In genomic region chr9:80175286-80175906, GRCh38 we compare ENCODE assay signal across 8 cellular contexts.
DNase-seq lines count a peak whose midpoint lies in the region; ATAC-seq and TF ChIP-seq lines count a peak whose summit lies in the region.

No MANE protein-coding gene starts in this region.

- H3K36me3 ChIP-seq in HAP-1 (replicated peaks) = no peaks in the 10 kb centered on the region
- H3K36me3 ChIP-seq in MG63 = no peaks in the 10 kb centered on the region

- H3K27ac Mint-ChIP-seq in mesothelial cell of epicardium = no peak overlapping the region

- H3K9me3 ChIP-seq in HAP-1 (no peaks in the 10 kb centered on the region), MG63 (no peaks in the 10 kb centered on the region)

- TF ChIP-seq CTCF in mesothelial cell of epicardium (IDR thresholded peaks at IDR 0.05; ENCODE audit: unreplicated experiment) = peak; percentile 83

- H3K27me3 ChIP-seq in HAP-1 (ENCODE audit: low read depth) (no peaks in the 10 kb centered on the region), MG63 (no peaks in the 10 kb centered on the region)

- H3K36me3 Mint-ChIP-seq in mesothelial cell of epicardium = peaks cover 5% of the 10 kb centered on the region

- peaks cover 4% of the 10 kb centered on the region for H3K4me1 Mint-ChIP-seq in mesothelial cell of epicardium

- peak; percentile 11 for DNase-seq in NCI-H2107 treated with DMSO at 0.1 percent for 48 hours (lab: John Stamatoyannopoulos, UW; ENCODE audit: unreplicated experiment)
- DNase-seq in NCI-H2107 (lab: John Stamatoyannopoulos, UW) = no peak
- DNase-seq in HAP-1 (ENCODE audit: low spot score in 2 of 2) = peak; percentile 11 to 42
- DNase-seq in NCI-H748 (lab: John Stamatoyannopoulos, UW; ENCODE audit: unreplicated experiment) = peak; percentile 62
- DNase-seq in cerebellum (ENCODE audit: low spot score) = peak; percentile 2
- DNase-seq in mesothelial cell of epicardium (ENCODE audit: low spot score in 2 of 2, unreplicated experiment in 2 of 2) = no peak
- DNase-seq in MG63 = no peak

- H3K4me3 Mint-ChIP-seq in mesothelial cell of epicardium = no peak overlapping the region

- H3K9me3 Mint-ChIP-seq in mesothelial cell of epicardium = peaks cover 26% of the 10 kb centered on the region

- H3K4me3 ChIP-seq in HAP-1 (no peak overlapping the region), MG63 (no peak overlapping the region)

- H3K4me1 ChIP-seq in HAP-1 = no peaks in the 10 kb centered on the region

- no peaks in the 10 kb centered on the region for H3K27me3 Mint-ChIP-seq in mesothelial cell of epicardium (ENCODE audit: low read depth)

- no peak for ATAC-seq in GM18517 (IDR thresholded peaks at IDR 0.05; ENCODE audit: unreplicated experiment)

- in situ Hi-C loops in HAP-1 (cut with MboI; ENCODE audit: low sequenced_read_pairs) = no loop called here

Comparison
In these comparisons a context has a peak if more than half of its experiments do, and no peak if none do; other contexts are left out.
1. DNase-seq: peak in NCI-H2107 treated with DMSO at 0.1 percent for 48 hours (single experiment), HAP-1 (2 of 2), NCI-H748 (single experiment) and cerebellum (single experiment); none in NCI-H2107 (single experiment), mesothelial cell of epicardium (0 of 2) and MG63 (single experiment).